In the genomic region with DNA sequence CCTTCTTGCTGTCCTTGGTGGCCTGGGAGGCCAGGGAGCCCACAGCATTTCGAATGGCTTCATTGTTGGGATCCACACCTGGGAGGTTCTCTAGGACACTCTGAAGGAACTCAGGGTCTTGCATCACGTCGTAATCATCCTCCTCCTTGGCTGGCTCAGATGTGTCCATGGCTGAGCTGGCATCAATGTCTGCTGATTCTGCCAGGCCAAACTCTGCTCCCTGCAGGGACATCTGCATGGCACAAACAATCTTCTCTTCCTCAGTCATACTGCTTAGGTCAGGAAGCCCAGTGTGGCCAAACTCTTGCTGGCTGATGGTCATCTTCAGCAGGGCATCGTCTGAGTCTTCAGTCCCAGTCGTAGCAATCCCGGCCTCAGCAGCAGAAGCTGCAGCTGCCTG, we compare ENCODE assay signal across 9 cellular contexts.
"Had no signal": no experiment of that assay in that cellular context is flagged by ENCODE, and none has a peak within 500 bp of the region (broad histone marks: within the 10 kb centered on the region; RNA-seq: fewer than 3 reads in every experiment).

No MANE protein-coding gene starts in this region.

- H3K27ac Mint-ChIP-seq: GM23338, H9, HFFc6 had no signal

- H3K4me1 ChIP-seq: HAP-1 had no signal

- H3K9ac ChIP-seq: GM23248 had no signal

- H3K4me3 Mint-ChIP-seq: GM23338, H9, HFFc6 had no signal

- H3K36me3 ChIP-seq: HAP-1 had no signal

- H3K9me3 ChIP-seq: HAP-1 had no signal

- DNase-seq: GM23248, GOT3, H7, H9, HCEC 1CT, HFFc6 had no signal

- ATAC-seq: GM23338, HCT116 had no signal

- H2AFZ ChIP-seq: GM23248, GM23338 had no signal

- H3K9me3 Mint-ChIP-seq: GM23338, H9, HFFc6 had no signal

- H3K27ac ChIP-seq: GM23248 had no signal

- H3K4me1 Mint-ChIP-seq: GM23338, H9 had no signal

- H3K4me2 ChIP-seq: GM23338 had no signal

- H3K4me3 ChIP-seq: GM23248, GM23338, HAP-1 had no signal
